In the genomic region with DNA sequence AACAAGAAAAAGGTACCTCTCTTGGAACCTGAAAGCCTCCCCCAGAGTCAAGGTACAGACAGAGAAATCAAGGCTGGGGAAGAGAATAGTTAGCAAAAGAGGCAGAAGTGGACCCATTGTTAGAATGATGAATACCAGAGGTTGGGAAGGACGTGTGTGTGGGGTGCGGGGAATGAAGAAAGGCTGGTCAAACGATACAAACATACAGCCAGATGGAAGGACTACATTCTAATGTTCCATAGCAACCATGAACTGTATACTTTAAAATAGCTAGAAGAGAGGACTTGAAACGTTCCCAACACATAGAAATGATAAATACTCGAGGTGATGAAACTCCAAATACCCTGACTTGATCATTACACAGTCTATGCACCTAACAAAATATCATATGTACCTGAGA, we compare ENCODE assay signal across 11 cellular contexts. TPM values are rescaled to one million over a fixed set of nuclear protein-coding genes. Genes with fewer than 3 reads are reported as not detected.
DNase-seq lines count a peak whose midpoint lies in the region; ATAC-seq and TF ChIP-seq lines count a peak whose summit lies in the region.
"Had no signal": no experiment of that assay in that cellular context is flagged by ENCODE, and none has a peak within 500 bp of the region (broad histone marks: within the 10 kb centered on the region; RNA-seq: fewer than 3 reads in every experiment).

No MANE protein-coding gene starts in this region.

- peak overlapping the region; percentile 98 for H3K27ac ChIP-seq in DOHH2 (ENCODE audit: low read depth, low read length)
- H3K27ac ChIP-seq: C4-2B had no signal

- H3K9me2 ChIP-seq in DOHH2 (replicated peaks; ENCODE audit: control insufficient read depth, low read length): no peaks in the 10 kb centered on the region

- no peak for ATAC-seq in activated naive CD8-positive, alpha-beta T cell treated with anti-CD3 and anti-CD28 coated beads, Interleukin-2, amount 10 ng/mL, durations not matched to agents 7 days and 5 days (ENCODE audit: low read depth)
- ATAC-seq in GM21381 (IDR thresholded peaks at IDR 0.05; ENCODE audit: unreplicated experiment): no peak

- no peaks in the 10 kb centered on the region for H3K9me3 ChIP-seq in DOHH2 (ENCODE audit: control insufficient read depth, insufficient read depth, low read length)

- POLR2A ChIA-PET in activated naive CD8-positive, alpha-beta T cell treated with anti-CD3 and anti-CD28 coated beads, Interleukin-2, amount 10 ng/mL, durations not matched to agents 7 days and 5 days (lab: Charles Lee): interaction anchor here (1.0 to 5.0 kb wide), 3 partner anchors 36 to 69 kb away, joined by 3 to 31 read pairs (median 4); a partner anchor contains a TSS

- peaks cover 0 to 2% (median 0%) of the 10 kb centered on the region in 7 donors for H3K9me3 Mint-ChIP-seq in CD14-positive monocyte
- no peaks in the 10 kb centered on the region for H3K9me3 Mint-ChIP-seq in activated naive CD8-positive, alpha-beta T cell treated with anti-CD3 and anti-CD28 coated beads, Interleukin-2, amount 10 ng/mL, durations not matched to agents 7 days and 5 days

- no peak for TF ChIP-seq CTCF in CD14-positive monocyte (IDR thresholded peaks at IDR 0.05)
- no peak for TF ChIP-seq CTCF in DOHH2 (IDR thresholded peaks at IDR 0.05; ENCODE audit: low read depth, low read length, poor library complexity, severe bottlenecking)

- H4K20me1 ChIP-seq in DOHH2 (ENCODE audit: control insufficient read depth, insufficient read depth, low read depth, low read length): no peaks in the 10 kb centered on the region; the same call in 1 of the 2 replicates

- H3K36me3 ChIP-seq in DOHH2 (ENCODE audit: control insufficient read depth, low read length): peaks cover 92% of the 10 kb centered on the region
- H3K36me3 ChIP-seq: cardiac muscle cell had no signal

- peak overlapping the region; percentile 95 for H3K4me2 ChIP-seq in DOHH2 (ENCODE audit: low read length)

- peak overlapping the region; percentile 81 to 100 (median 100) for H3K27ac Mint-ChIP-seq in CD14-positive monocyte
- H3K27ac Mint-ChIP-seq in activated naive CD8-positive, alpha-beta T cell treated with anti-CD3 and anti-CD28 coated beads, Interleukin-2, amount 10 ng/mL, durations not matched to agents 7 days and 5 days: peak overlapping the region; percentile 81

- H3K36me3 Mint-ChIP-seq in CD14-positive monocyte: peaks cover 66 to 70% of the 10 kb centered on the region in 2 donors
- H3K36me3 Mint-ChIP-seq in activated naive CD8-positive, alpha-beta T cell treated with anti-CD3 and anti-CD28 coated beads, Interleukin-2, amount 10 ng/mL, durations not matched to agents 7 days and 5 days: peaks cover 45% of the 10 kb centered on the region

- DNase-seq in CD14-positive monocyte (ENCODE audit: low spot score) (no peak), posterior vena cava (ENCODE audit: low spot score) (peak; percentile 5), erythroblast (lab: John Stamatoyannopoulos, UW) (no peak), AG20443 (ENCODE audit: low spot score) (no peak)
- DNase-seq in activated naive CD8-positive, alpha-beta T cell treated with anti-CD3 and anti-CD28 coated beads, Interleukin-2, amount 10 ng/mL, durations not matched to agents 7 days and 5 days: no peak
- DNase-seq: mesenchymal stem cell, NCI-H526 had no signal

- H3K4me3 ChIP-seq in DOHH2 (ENCODE audit: low read length): peak overlapping the region; percentile 95
- H3K4me3 ChIP-seq: cardiac muscle cell had no signal

- H3K27me3 Mint-ChIP-seq in CD14-positive monocyte (ENCODE audit: low read depth in 3 of 3): peaks cover 0 to 1% (median 1%) of the 10 kb centered on the region in 3 donors
- H3K27me3 Mint-ChIP-seq in activated naive CD8-positive, alpha-beta T cell treated with anti-CD3 and anti-CD28 coated beads, Interleukin-2, amount 10 ng/mL, durations not matched to agents 7 days and 5 days: no peaks in the 10 kb centered on the region

- H3K27me3 ChIP-seq in DOHH2 (ENCODE audit: control insufficient read depth, low read length): no peaks in the 10 kb centered on the region
- H3K27me3 ChIP-seq: cardiac muscle cell had no signal

- H3K4me3 Mint-ChIP-seq in CD14-positive monocyte: no peak overlapping the region
- H3K4me3 Mint-ChIP-seq in activated naive CD8-positive, alpha-beta T cell treated with anti-CD3 and anti-CD28 coated beads, Interleukin-2, amount 10 ng/mL, durations not matched to agents 7 days and 5 days: peak overlapping the region; percentile 68

- peaks cover 93% of the 10 kb centered on the region for H3K4me1 Mint-ChIP-seq in CD14-positive monocyte
- peaks cover 74% of the 10 kb centered on the region for H3K4me1 Mint-ChIP-seq in activated naive CD8-positive, alpha-beta T cell treated with anti-CD3 and anti-CD28 coated beads, Interleukin-2, amount 10 ng/mL, durations not matched to agents 7 days and 5 days

- H3K79me2 ChIP-seq in DOHH2 (ENCODE audit: control insufficient read depth, low read length): peaks cover 90% of the 10 kb centered on the region

- peaks cover 62% of the 10 kb centered on the region for H3F3A ChIP-seq in DOHH2 (ENCODE audit: control insufficient read depth, insufficient read depth)

- H3K4me1 ChIP-seq in DOHH2 (ENCODE audit: control insufficient read depth, low read length): peaks cover 84% of the 10 kb centered on the region

- intact Hi-C loops in CD14-positive monocyte (cut with micrococcal nuclease) (loop anchor here in 1 of 2 donors (5.0 kb wide), 1 partner anchor 36 kb away; a partner anchor contains a TSS), posterior vena cava (cut with DNase I) (no loop called here)

- no peak for TF ChIP-seq POLR2A in erythroblast (IDR thresholded peaks at IDR 0.05; ENCODE audit: low read length)

RNA-seq across cellular contexts. Expression of a gene that starts 7.1 kb away (rescaled TPM):
- 10 to 100 TPM; 68.4 to 84.1 TPM for polyA plus RNA-seq in CD14-positive monocyte
- total RNA-seq in activated naive CD8-positive, alpha-beta T cell treated with anti-CD3 and anti-CD28 coated beads, Interleukin-2, amount 10 ng/mL, durations not matched to agents 7 days and 5 days: 100 to 1,000 TPM; 108 to 110 TPM
- 10 to 100 TPM; 70.6 to 72.4 TPM for total RNA-seq in posterior vena cava

RNA-seq across cellular contexts. Expression of a gene that starts 36.2 kb away (rescaled TPM):
- polyA plus RNA-seq in CD14-positive monocyte: 10 to 100 TPM; 28.0 to 57.9 TPM
- total RNA-seq in activated naive CD8-positive, alpha-beta T cell treated with anti-CD3 and anti-CD28 coated beads, Interleukin-2, amount 10 ng/mL, durations not matched to agents 7 days and 5 days: 10 to 100 TPM; 19.3 to 20.6 TPM
- 10 to 100 TPM; 23.4 to 41.6 TPM for total RNA-seq in posterior vena cava

RNA-seq across cellular contexts. Expression of a gene that starts 59.2 kb away (rescaled TPM):
- polyA plus RNA-seq in CD14-positive monocyte: 100 to 1,000 TPM in 1 of 2 donors, 10 to 100 TPM in 1; 93.5 to 124 TPM
- total RNA-seq in activated naive CD8-positive, alpha-beta T cell treated with anti-CD3 and anti-CD28 coated beads, Interleukin-2, amount 10 ng/mL, durations not matched to agents 7 days and 5 days: 100 to 1,000 TPM; 518 to 538 TPM
- 100 to 1,000 TPM; 328 to 430 TPM for total RNA-seq in posterior vena cava
